ENCODE assay signal across 8 cellular contexts in the genomic region with DNA sequence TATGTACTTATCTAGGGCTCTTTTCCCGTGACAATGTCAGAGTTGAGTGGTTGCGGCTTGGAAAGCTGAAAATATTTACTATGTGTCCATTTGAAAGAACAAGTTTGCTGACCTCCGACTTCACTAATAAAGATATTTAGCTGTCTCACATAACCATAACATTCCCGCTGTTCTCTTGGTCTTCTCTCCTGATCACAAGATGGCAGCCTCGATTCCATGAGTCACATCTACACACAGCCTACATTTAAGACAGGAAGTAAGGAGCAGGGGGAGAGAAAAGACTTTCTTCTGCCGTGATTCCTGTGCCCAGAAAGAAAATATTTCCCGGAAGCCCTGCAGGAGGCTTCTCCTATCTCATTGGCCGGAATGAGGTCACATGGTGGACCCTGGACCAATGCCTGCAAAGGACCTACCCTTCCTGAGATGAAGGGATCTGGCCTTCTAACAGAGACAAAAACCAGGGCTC. TPM values are rescaled to one million over a fixed set of nuclear protein-coding genes. Genes with fewer than 3 reads are reported as not detected.
DNase-seq lines count a peak whose midpoint lies in the region; ATAC-seq, FAIRE-seq and TF ChIP-seq lines count a peak whose summit lies in the region.

No MANE protein-coding gene starts in this region.

- no peaks in the 10 kb centered on the region for H3K9me3 ChIP-seq in A673 (ENCODE audit: low read depth, low read length, poor library complexity, severe bottlenecking)
- H3K9me3 ChIP-seq in astrocyte (ENCODE audit: insufficient read depth, low read depth, low read length): no peaks in the 10 kb centered on the region

- intact Hi-C loops in A673 (cut with micrococcal nuclease; ENCODE audit: unreplicated experiment): loop anchor here (2.0 to 5.0 kb wide), 2 partner anchors 81 to 407 kb away; no protein-coding TSS in a partner anchor

- BruUV-seq in A673 (replicated peaks; lab: Mats Ljungman, UMichigan): no TSS peak

- no peak for FAIRE-seq in astrocyte (lab: Jason Lieb, UNC)

- POLR2A ChIA-PET in A673 (lab: Charles Lee; ENCODE audit: low non-redundant PET): interaction anchor here (0.6 kb wide), 1 partner anchor 11 kb away, joined by 4 read pairs; no protein-coding TSS in a partner anchor

- H3K4me1 Mint-ChIP-seq in astrocyte (ENCODE audit: low read depth, unreplicated experiment): no peaks in the 10 kb centered on the region

- peak; percentile 92 for DNase-seq in A673 (ENCODE audit: low spot score)
- DNase-seq in HuH-7 (ENCODE audit: low spot score): peak; percentile 40
- peak; percentile 9 for DNase-seq in astrocyte (ENCODE audit: low read depth)
- DNase-seq in left kidney (ENCODE audit: low read depth, low spot score): peak; percentile 58
- DNase-seq in SW 1271 (lab: John Stamatoyannopoulos, UW): no peak
- no peak for DNase-seq in NCI-H2196 (lab: John Stamatoyannopoulos, UW; ENCODE audit: unreplicated experiment)
- no peak for DNase-seq in hypothalamus (lab: John Stamatoyannopoulos, UW)

- H3K27ac ChIP-seq in A673 (ENCODE audit: low read depth, low read length, poor library complexity, severe bottlenecking): no peak overlapping the region
- no peak overlapping the region for H3K27ac ChIP-seq in astrocyte (ENCODE audit: low read depth, low read length)

- ATAC-seq in GM21423 (IDR thresholded peaks at IDR 0.05; ENCODE audit: unreplicated experiment): no peak

- H3K4me3 ChIP-seq in A673 (ENCODE audit: low read depth, low read length, poor library complexity, severe bottlenecking): no peak overlapping the region
- peak overlapping the region; percentile 20 for H3K4me3 ChIP-seq in astrocyte (ENCODE audit: insufficient read depth, low read depth, low read length)

- H3K27me3 Mint-ChIP-seq in astrocyte (ENCODE audit: low read depth, unreplicated experiment): peaks cover 52% of the 10 kb centered on the region

- no peaks in the 10 kb centered on the region for H3K36me3 Mint-ChIP-seq in astrocyte (ENCODE audit: low read depth, unreplicated experiment)

- no peaks in the 10 kb centered on the region for H4K20me1 ChIP-seq in astrocyte (ENCODE audit: insufficient read depth, low read length)

- CTCF ChIA-PET in A673 (lab: Charles Lee): interaction anchor here (0.7 to 1.6 kb wide), 7 partner anchors 16 to 438 kb away, joined by 3 to 16 read pairs (median 4); no protein-coding TSS in a partner anchor

- no peak overlapping the region for H3K9ac ChIP-seq in astrocyte (ENCODE audit: low read length)

- peak overlapping the region; percentile 34 for H3K4me2 ChIP-seq in astrocyte (ENCODE audit: low read length)

- no peak overlapping the region for H2AFZ ChIP-seq in astrocyte (ENCODE audit: low read depth, low read length)

- H3K4me1 ChIP-seq in A673 (ENCODE audit: insufficient read depth, low read length, poor library complexity, severe bottlenecking): peaks cover 11% of the 10 kb centered on the region
- peaks cover 5% of the 10 kb centered on the region for H3K4me1 ChIP-seq in astrocyte (ENCODE audit: insufficient read depth, low read length)

- H3K4me3 Mint-ChIP-seq in astrocyte (ENCODE audit: unreplicated experiment): no peak overlapping the region

- H3K27me3 ChIP-seq in A673 (replicated peaks; ENCODE audit: insufficient read depth, low read depth, low read length, poor library complexity) (no peaks in the 10 kb centered on the region), astrocyte (ENCODE audit: insufficient read depth, low read length) (peaks cover 18% of the 10 kb centered on the region)

- H3K79me2 ChIP-seq in astrocyte (ENCODE audit: insufficient read depth, low read length): no peaks in the 10 kb centered on the region

- H3K27ac Mint-ChIP-seq in astrocyte (ENCODE audit: unreplicated experiment): no peak overlapping the region

- TF ChIP-seq CTCF in A673 (conservative IDR thresholded peaks at IDR 0.05; ENCODE audit: low read depth, low read length) (no peak), astrocyte (IDR thresholded peaks at IDR 0.05; ENCODE audit: insufficient read depth, low read depth, low read length) (no peak)

- H3K36me3 ChIP-seq in A673 (ENCODE audit: insufficient read depth, low read length, poor library complexity, severe bottlenecking): no peaks in the 10 kb centered on the region
- no peaks in the 10 kb centered on the region for H3K36me3 ChIP-seq in astrocyte (ENCODE audit: insufficient read depth, low read length)

- H3K9me3 Mint-ChIP-seq in astrocyte (ENCODE audit: unreplicated experiment): peaks cover 3% of the 10 kb centered on the region

RNA-seq across cellular contexts. Expression of a gene that starts 47.4 kb away (rescaled TPM):
- total RNA-seq in A673 (2021): 0.30 and 0.83 TPM in 2 replicates
- total RNA-seq in astrocyte: 0.50 and 1.4 TPM in 2 replicates

Comparison
In these comparisons a context has a peak if more than half of its experiments do, and no peak if none do; other contexts are left out.
1. DNase-seq: peak in A673 (single experiment), HuH-7 (single experiment), astrocyte (single experiment) and left kidney (single experiment); none in SW 1271 (0 of 2), NCI-H2196 (single experiment) and hypothalamus (0 of 51).